Comparison of ENCODE assay signal across 28 cellular contexts in genomic region chr10:12640550-12640949, GRCh38.
"Had no signal": no experiment of that assay in that cellular context is flagged by ENCODE, and none has a peak within 500 bp of the region (broad histone marks: within the 10 kb centered on the region; RNA-seq: fewer than 3 reads in every experiment).

No MANE protein-coding gene starts in this region.

- DNase-seq: hypothalamus; immature natural killer cell; kidney; left colon; left lung; lower lobe of right lung; mammary epithelial cell; mesendoderm; naive B cell; natural killer cell; nucleus accumbens; pancreas; retina; right cardiac atrium; stimulated activated CD4-positive, alpha-beta T cell treated with anti-CD3 and anti-CD28 coated beads, Interleukin-12 subunit alpha, Interleukin-12 subunit beta, amount 100 ng/mL, for 4 hours; stimulated activated CD4-positive, alpha-beta T cell treated with anti-CD3 and anti-CD28 coated beads, Interleukin-15, amount 100 ng/mL, for 24 hours; stimulated activated CD4-positive, alpha-beta T cell treated with anti-CD3 and anti-CD28 coated beads, Interleukin-2, amount 100 ng/mL, for 24 hours; stimulated activated CD4-positive, alpha-beta T cell treated with anti-CD3 and anti-CD28 coated beads, Interleukin-4, amount 100 ng/mL, for 1 hour; stimulated activated naive CD4-positive, alpha-beta T cell; transverse colon; upper lobe of right lung had no signal

- H3K36me3 ChIP-seq: left lung, lower lobe of right lung, pancreas, prostate gland, suprapubic skin, transverse colon, upper lobe of right lung had no signal

- H3K27me3 ChIP-seq: pancreas, suprapubic skin, transverse colon, upper lobe of right lung had no signal

- H3K9me3 ChIP-seq: left lung, lower lobe of right lung, pancreas, prostate gland, suprapubic skin, transverse colon, upper lobe of right lung had no signal

- H3K4me1 ChIP-seq: left lung, lower lobe of right lung, prostate gland, upper lobe of right lung had no signal

- H3K27ac ChIP-seq: left lung, lower lobe of right lung, pancreas, prostate gland, skin epidermis, suprapubic skin, transverse colon, upper lobe of right lung had no signal

- H3K9me3 Mint-ChIP-seq: immature natural killer cell; mesothelial cell of epicardium; naive B cell; natural killer cell; neural crest cell; stimulated activated naive CD8-positive, alpha-beta T cell treated with anti-CD3 and anti-CD28 coated beads, Interleukin-15, Interleukin-2, amounts not matched to agents 100 ng/mL and 50 ng/mL, for 24 hours had no signal

- H3K27ac Mint-ChIP-seq: immature natural killer cell; mesothelial cell of epicardium; natural killer cell; stimulated activated naive CD8-positive, alpha-beta T cell treated with anti-CD3 and anti-CD28 coated beads, Interleukin-15, Interleukin-2, amounts not matched to agents 100 ng/mL and 50 ng/mL, for 24 hours had no signal

- H3K4me3 Mint-ChIP-seq: immature natural killer cell; mesothelial cell of epicardium; naive B cell; natural killer cell; neural crest cell; stimulated activated naive CD8-positive, alpha-beta T cell treated with anti-CD3 and anti-CD28 coated beads, Interleukin-15, Interleukin-2, amounts not matched to agents 100 ng/mL and 50 ng/mL, for 24 hours had no signal

- ATAC-seq: left colon, left lung, lower lobe of right lung, natural killer cell, pancreas, right cardiac atrium, sciatic nerve, upper lobe of right lung had no signal

- H3K4me3 ChIP-seq: left lung, lower lobe of right lung, pancreas, prostate gland, skin epidermis, suprapubic skin, transverse colon, upper lobe of right lung had no signal

- H3K4me1 Mint-ChIP-seq: mesothelial cell of epicardium had no signal

- H3K27me3 Mint-ChIP-seq: naive B cell; stimulated activated naive CD8-positive, alpha-beta T cell treated with anti-CD3 and anti-CD28 coated beads, Interleukin-15, Interleukin-2, amounts not matched to agents 100 ng/mL and 50 ng/mL, for 24 hours had no signal

- H3K36me3 Mint-ChIP-seq: immature natural killer cell, mesothelial cell of epicardium, natural killer cell had no signal
